Comparison of ENCODE assay signal across 20 cellular contexts in genomic region chr11:58636587-58636986, GRCh38. TPM values are rescaled to one million over a fixed set of nuclear protein-coding genes. Genes with fewer than 3 reads are reported as not detected.
DNase-seq lines count a peak whose midpoint lies in the region; ATAC-seq and TF ChIP-seq lines count a peak whose summit lies in the region.
"Had no signal": no experiment of that assay in that cellular context is flagged by ENCODE, and none has a peak within 500 bp of the region (broad histone marks: within the 10 kb centered on the region; RNA-seq: fewer than 3 reads in every experiment).

No MANE protein-coding gene starts in this region.

- BruUV-seq in OCI-LY7 (replicated peaks; lab: Mats Ljungman, UMichigan) = no TSS peak

- H3K27me3 ChIP-seq in brain microvascular endothelial cell (replicated peaks) (no peaks in the 10 kb centered on the region), H9 (ENCODE audit: insufficient read depth, low read length) (no peaks in the 10 kb centered on the region)
- H3K27me3 ChIP-seq: BLaER1 had no signal

- H2BK15ac ChIP-seq in H9 (ENCODE audit: low read depth, low read length) = no peak overlapping the region

- H2BK20ac ChIP-seq in H9 (ENCODE audit: low read depth, low read length, poor library complexity, severe bottlenecking) = no peak overlapping the region

- no peak overlapping the region for H3K9ac ChIP-seq in H9 (ENCODE audit: extremely low read depth, insufficient read length, low read length)
- H3K9ac ChIP-seq: BLaER1, GM23248 had no signal

- no peak overlapping the region for H3K27ac ChIP-seq in OCI-LY7 (ENCODE audit: low read depth, low read length, poor library complexity, severe bottlenecking)
- no peak overlapping the region for H3K27ac ChIP-seq in brain microvascular endothelial cell
- no peak overlapping the region for H3K27ac ChIP-seq in H9 (ENCODE audit: insufficient read length, low read depth, low read length)
- H3K27ac ChIP-seq: BLaER1, GM23248, HL-60 had no signal

- DNase-seq in OCI-LY7 (ENCODE audit: low spot score) (no peak), brain microvascular endothelial cell (no peak), fibroblast of villous mesenchyme (ENCODE audit: low read depth) (no peak), H9 (no peak), T-helper 17 cell (no peak)
- no peak for DNase-seq in activated CD4-positive, alpha-beta T cell treated with anti-CD3 and anti-CD28 coated beads for 4 hours
- DNase-seq: 8988T; CD4-positive, alpha-beta memory T cell; DMS153; GDM1; GM23248; IMR-90; KBM-7 had no signal

- H3K27me3 Mint-ChIP-seq in H9 (ENCODE audit: low read depth) (no peaks in the 10 kb centered on the region; the same call in 1 of the 2 replicates), T-helper 17 cell (no peaks in the 10 kb centered on the region)
- H3K27me3 Mint-ChIP-seq: CD4-positive, alpha-beta memory T cell had no signal

- H3K23me2 ChIP-seq in H9 (ENCODE audit: insufficient read length, low read depth, low read length, poor library complexity, severe bottlenecking) = no peaks in the 10 kb centered on the region

- H3K79me2 ChIP-seq in OCI-LY7 (ENCODE audit: insufficient read depth, low read depth, low read length) (no peaks in the 10 kb centered on the region), H9 (ENCODE audit: insufficient read depth, low read length) (no peaks in the 10 kb centered on the region)

- H3T11ph ChIP-seq in H9 (ENCODE audit: low read length) = no peak overlapping the region

- H3K9me3 ChIP-seq in OCI-LY7 (ENCODE audit: low read length) = no peaks in the 10 kb centered on the region
- no peaks in the 10 kb centered on the region for H3K9me3 ChIP-seq in H9 (ENCODE audit: control insufficient read depth, low read depth, low read length)
- H3K9me3 ChIP-seq in T-helper 17 cell (ENCODE audit: control insufficient read depth, low read length, poor library complexity, severe bottlenecking) = no peaks in the 10 kb centered on the region
- H3K9me3 ChIP-seq: BLaER1 had no signal

- no peak overlapping the region; the same call in 1 of the 2 replicates for H3K14ac ChIP-seq in H9 (ENCODE audit: insufficient read depth, low read length)

- no peak overlapping the region for H3K23ac ChIP-seq in H9 (ENCODE audit: insufficient read length, low read depth, low read length)

- H4K5ac ChIP-seq in H9 (ENCODE audit: insufficient read length, low read depth, low read length) = no peak overlapping the region

- ATAC-seq in T-helper 17 cell (no peak), HG03045 (IDR thresholded peaks at IDR 0.05; ENCODE audit: unreplicated experiment) (no peak)
- ATAC-seq: GM12878, HCT116 had no signal

- in situ Hi-C loops in brain microvascular endothelial cell (cut with HindIII; ENCODE audit: low pct_ligation_motif_present, low sequenced_read_pairs) = no loop called here

- no peak overlapping the region for H3K4ac ChIP-seq in H9 (ENCODE audit: low read depth, low read length)

- H4K20me1 ChIP-seq in OCI-LY7 (ENCODE audit: insufficient read depth, low read length) (no peaks in the 10 kb centered on the region), H9 (ENCODE audit: control insufficient read depth, insufficient read depth, insufficient read length) (no peaks in the 10 kb centered on the region)
- H4K20me1 ChIP-seq: BLaER1 had no signal

- H3K4me1 Mint-ChIP-seq in H9 (no peaks in the 10 kb centered on the region), T-helper 17 cell (peaks cover 28% of the 10 kb centered on the region)

- no peak overlapping the region for H2AK5ac ChIP-seq in H9 (ENCODE audit: insufficient read length, low read length)

- H3K27ac Mint-ChIP-seq in H9 = no peak overlapping the region
- no peak overlapping the region for H3K27ac Mint-ChIP-seq in T-helper 17 cell
- H3K27ac Mint-ChIP-seq: CD14-positive monocyte; CD4-positive, alpha-beta memory T cell had no signal

- no peak overlapping the region for H3K4me3 Mint-ChIP-seq in H9
- H3K4me3 Mint-ChIP-seq in T-helper 17 cell = no peak overlapping the region
- H3K4me3 Mint-ChIP-seq: CD14-positive monocyte; CD4-positive, alpha-beta memory T cell had no signal

- H3K56ac ChIP-seq in H9 (ENCODE audit: insufficient read length, low read depth, low read length) = no peak overlapping the region

- no peak overlapping the region for H2BK120ac ChIP-seq in H9 (ENCODE audit: low read depth, low read length, poor library complexity, severe bottlenecking)

- no peaks in the 10 kb centered on the region; a peak in 1 of 5 replicates for H3K9me3 Mint-ChIP-seq in H9
- H3K9me3 Mint-ChIP-seq: CD14-positive monocyte; CD4-positive, alpha-beta memory T cell had no signal

- no peak overlapping the region for H2BK5ac ChIP-seq in H9 (ENCODE audit: insufficient read length, low read length)

- TF ChIP-seq CTCF in GM12873 (IDR thresholded peaks at IDR 0.05; ENCODE audit: insufficient read depth, low read depth, low read length, missing control alignments) = peak; percentile 21
- peak; percentile 37; the same call in 1 of the 2 replicates for TF ChIP-seq CTCF in OCI-LY7 (conservative IDR thresholded peaks at IDR 0.05; ENCODE audit: low read length)
- peak; percentile 20 for TF ChIP-seq CTCF in brain microvascular endothelial cell (IDR thresholded peaks at IDR 0.05; ENCODE audit: low read depth, low read length, missing control alignments)
- peak; percentile 8 for TF ChIP-seq CTCF in fibroblast of villous mesenchyme (IDR thresholded peaks at IDR 0.05; ENCODE audit: insufficient read depth, low read depth, low read length)
- no peak for TF ChIP-seq CTCF in H9 (conservative IDR thresholded peaks at IDR 0.05)

- intact Hi-C loops in OCI-LY7 (cut with micrococcal nuclease; ENCODE audit: unreplicated experiment) = no loop called here

- H3K18ac ChIP-seq in H9 (ENCODE audit: insufficient read length, low read depth, low read length) = no peak overlapping the region

- H4K91ac ChIP-seq in H9 (ENCODE audit: insufficient read length, low read depth, low read length) = no peak overlapping the region

- peaks cover 7% of the 10 kb centered on the region for H3K4me1 ChIP-seq in OCI-LY7 (ENCODE audit: insufficient read depth, low read length, poor library complexity, severe bottlenecking)
- H3K4me1 ChIP-seq in H9 (ENCODE audit: insufficient read depth, low read length) = peaks cover 11% of the 10 kb centered on the region; the same call in 1 of the 2 replicates

- H3K36me3 Mint-ChIP-seq in H9 (ENCODE audit: insufficient read depth in 1 of 3, low read depth in 3 of 3) (no peaks in the 10 kb centered on the region), T-helper 17 cell (ENCODE audit: low read depth) (peaks cover 4% of the 10 kb centered on the region)
- H3K36me3 Mint-ChIP-seq: CD14-positive monocyte; CD4-positive, alpha-beta memory T cell had no signal

- no peak overlapping the region for H4K8ac ChIP-seq in H9 (replicated peaks; ENCODE audit: insufficient read length, low read depth, low read length)

- no peaks in the 10 kb centered on the region for H3K9me2 ChIP-seq in OCI-LY7 (ENCODE audit: insufficient read depth, low read length)

- CTCF ChIA-PET in OCI-LY7 (lab: Charles Lee; ENCODE audit: unreplicated experiment) = no interaction called here

- no peak overlapping the region for H2AFZ ChIP-seq in OCI-LY7 (ENCODE audit: low read length)
- H2AFZ ChIP-seq in H9 (ENCODE audit: low read length) = no peak overlapping the region
- H2AFZ ChIP-seq: GM23248 had no signal

- H3K4me2 ChIP-seq in OCI-LY7 (ENCODE audit: low read length) (no peak overlapping the region), H9 (ENCODE audit: insufficient read depth, insufficient read length, low read length) (no peak overlapping the region)
- H3K4me2 ChIP-seq: BLaER1 had no signal

- POLR2A ChIA-PET in OCI-LY7 (lab: Charles Lee) = interaction anchor here (1.3 kb wide), 1 partner anchor 472 kb away, joined by 4 read pairs; no protein-coding TSS in a partner anchor

- H3K36me3 ChIP-seq in OCI-LY7 (ENCODE audit: insufficient read depth, low read length) (no peaks in the 10 kb centered on the region), brain microvascular endothelial cell (replicated peaks) (no peaks in the 10 kb centered on the region)
- H3K36me3 ChIP-seq: BLaER1 had no signal

- no CpG with 5 or more reads among the region's 3 CpGs for WGBS in H9 (ENCODE audit: extremely low coverage, insufficient read length, low lambda C conversion rate)

- H3K4me3 ChIP-seq in OCI-LY7 (ENCODE audit: low read depth, low read length, poor library complexity, severe bottlenecking) = no peak overlapping the region
- H3K4me3 ChIP-seq in brain microvascular endothelial cell (ENCODE audit: low read depth, low read length) = no peak overlapping the region
- no peak overlapping the region for H3K4me3 ChIP-seq in fibroblast of villous mesenchyme (ENCODE audit: low read depth, low read length)
- H3K4me3 ChIP-seq: BLaER1, GM12878, GM23248 had no signal

- no peak overlapping the region for H2BK12ac ChIP-seq in H9 (ENCODE audit: insufficient read length, low read depth, low read length)

- no peaks in the 10 kb centered on the region for H3K79me1 ChIP-seq in H9 (ENCODE audit: insufficient read depth, low read depth, low read length, poor library complexity, severe bottlenecking)

RNA-seq across cellular contexts. Expression of gene CNTF, which starts 14.1 kb away (rescaled TPM):
- 3.1 and 3.4 TPM in 2 replicates for total RNA-seq in OCI-LY7 (2014; rRNA removed; shearing (Covaris generic))
- total RNA-seq in OCI-LY7 (2022) (3.3 and 3.5 TPM in 2 replicates), fibroblast of villous mesenchyme (2.2 and 2.9 TPM in 2 replicates), H9 (2021) (2.4 and 3.5 TPM in 2 replicates), T-helper 17 cell (1 to 10 TPM; 3.8 to 4.3 TPM)

RNA-seq across cellular contexts. Expression of gene ZFP91, which starts 57.7 kb away (rescaled TPM):
- 36.9 and 38.7 TPM in 2 replicates for total RNA-seq in OCI-LY7 (2014; rRNA removed; shearing (Covaris generic))
- total RNA-seq in OCI-LY7 (2022) (50.9 and 60.5 TPM in 2 replicates), fibroblast of villous mesenchyme (54.4 and 68.7 TPM in 2 replicates), H9 (2021) (32.6 and 32.9 TPM in 2 replicates), T-helper 17 cell (10 to 100 TPM; 36.1 to 43.2 TPM)
